In the genomic region with DNA sequence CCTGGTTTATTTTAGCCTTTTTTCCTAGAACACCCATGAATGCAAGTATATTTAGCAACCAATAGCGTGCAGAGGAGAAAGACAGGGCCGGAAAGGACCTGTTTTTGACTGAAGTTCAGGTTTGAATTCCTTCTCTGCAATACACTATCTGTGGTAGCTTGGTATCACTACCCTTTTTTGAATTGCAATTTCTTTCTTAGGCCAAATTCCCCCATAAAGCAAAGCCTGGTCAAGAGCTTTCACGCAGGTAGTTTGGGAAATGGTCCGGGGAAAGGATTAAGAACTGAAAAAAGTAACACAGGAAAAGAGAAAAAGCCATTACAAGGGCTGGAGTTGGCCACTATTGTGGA, we compare ENCODE assay signal across 30 cellular contexts. TPM values are rescaled to one million over a fixed set of nuclear protein-coding genes. Genes with fewer than 3 reads are reported as not detected.
"Had no signal": no experiment of that assay in that cellular context is flagged by ENCODE, and none has a peak within 500 bp of the region (broad histone marks: within the 10 kb centered on the region; RNA-seq: fewer than 3 reads in every experiment).

No MANE protein-coding gene starts in this region.

- H3K9ac ChIP-seq: SK-N-SH had no signal

- H3K4me1 ChIP-seq: Peyer's patch, SJSA1 had no signal

- H3K9me3 ChIP-seq: Peyer's patch, SJSA1, SK-N-SH had no signal

- DNase-seq: activated B cell treated with CpG ODN at 0.5 μM for 24 hours; activated CD4-positive, alpha-beta memory T cell treated with anti-CD3 and anti-CD28 coated beads for 36 hours; activated CD4-positive, alpha-beta T cell treated with anti-CD3 and anti-CD28 coated beads for 4 hours; activated CD4-positive, alpha-beta T cell treated with anti-CD3 and anti-CD28 coated beads, Interleukin-2, amount 50 U/mL, for 1 hour; activated CD4-positive, CD25-positive, alpha-beta regulatory T cell treated with anti-CD3 and anti-CD28 coated beads, Interleukin-2, amount 50 U/mL, for 72 hours; activated CD8-positive, alpha-beta memory T cell treated with anti-CD3 and anti-CD28 coated beads, Interleukin-2, amount 50 U/mL, for 4 hours; activated effector memory CD4-positive, alpha-beta T cell treated with Interleukin-2 at 50 U/mL for 16 hours; activated naive CD4-positive, alpha-beta T cell treated with anti-CD3 and anti-CD28 coated beads, Interleukin-2, amount 10 ng/mL, durations not matched to agents 7 days and 5 days; activated naive CD8-positive, alpha-beta T cell treated with anti-CD3 and anti-CD28 coated beads, Interleukin-2, amount 50 U/mL, for 24 hours; activated T-cell treated with anti-CD3 and anti-CD28 coated beads for 4 hours; activated T-cell treated with anti-CD3 and anti-CD28 coated beads, Interleukin-2, amount 50 U/mL, for 48 hours; anterior cingulate cortex; caudate nucleus; Kasumi-1; MG63; NCI-H1048; NCI-H1436 treated with DMSO at 0.1 percent for 48 hours; NCI-H1694 treated with DMSO at 0.1 percent for 48 hours; NCI-H2029; NCI-H345; NCI-H524 treated with DMSO at 0.1 percent for 48 hours; NK-92 treated with Interleukin-12 subunit alpha and Interleukin-12 subunit beta, amount 100 ng/mL, for 24 hours; PC-3; Peyer's patch; RPMI8226; SHP77 treated with DMSO at 0.1 percent for 48 hours; SK-N-SH had no signal

- H3K4me2 ChIP-seq: SK-N-SH had no signal

- H3K4me3 ChIP-seq: MG63, Peyer's patch, SJSA1 had no signal

- H3K27me3 ChIP-seq: MG63, Peyer's patch, SJSA1 had no signal

- ATAC-seq: activated naive CD8-positive, alpha-beta T cell treated with anti-CD3 and anti-CD28 coated beads, Interleukin-2, amount 50 U/mL, for 24 hours; PC-3 had no signal

- H3K27ac ChIP-seq: Peyer's patch, SJSA1, VCaP had no signal

- H3K36me3 ChIP-seq: MG63, Peyer's patch, SJSA1 had no signal

- H3K9me2 ChIP-seq: SK-N-SH had no signal

RNA-seq across cellular contexts. Expression of a gene that starts 38.8 kb away (rescaled TPM):
- total RNA-seq: activated B cell treated with CpG ODN at 0.5 μM for 24 hours; activated CD4-positive, alpha-beta memory T cell treated with anti-CD3 and anti-CD28 coated beads for 36 hours; NCI-H460; PC-3 had no signal

RNA-seq across cellular contexts. Expression of a gene that starts 54.0 kb away (rescaled TPM):
- total RNA-seq: Peyer's patch had no signal
